ENCODE assay signal across 20 cellular contexts in the genomic region with DNA sequence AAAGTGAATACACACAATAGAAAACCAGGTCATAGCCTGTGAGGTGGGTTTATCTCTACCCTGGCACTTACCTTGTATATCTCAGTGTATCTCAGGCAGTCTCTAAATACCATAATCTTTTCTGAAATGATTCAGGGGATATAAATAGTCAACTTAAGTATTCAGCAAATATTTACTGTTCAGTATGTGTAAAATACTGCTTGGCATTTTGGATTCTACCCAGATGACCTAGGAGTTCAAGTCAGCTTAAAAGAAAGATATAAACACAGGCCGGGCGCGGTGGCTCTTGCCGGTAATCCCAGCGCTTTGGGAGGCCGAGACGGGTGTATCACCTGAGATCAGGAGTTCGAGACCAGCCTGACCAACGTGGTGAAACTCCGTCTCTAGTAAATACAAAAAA. TPM values are rescaled to one million over a fixed set of nuclear protein-coding genes. Genes with fewer than 3 reads are reported as not detected.
DNase-seq lines count a peak whose midpoint lies in the region; ATAC-seq and TF ChIP-seq lines count a peak whose summit lies in the region.
"Had no signal": no experiment of that assay in that cellular context is flagged by ENCODE, and none has a peak within 500 bp of the region (broad histone marks: within the 10 kb centered on the region; RNA-seq: fewer than 3 reads in every experiment).

No MANE protein-coding gene starts in this region.

- peaks cover 4 to 5% of the 10 kb centered on the region in 2 donors for H3K36me3 Mint-ChIP-seq in stimulated activated naive B cell treated with anti-CD40 and anti-IgM and Interleukin-4, amounts not matched to agents 10 μg/mL and 1 μg/mL and 100 μg/mL, for 72 hours

- H3K36me3 ChIP-seq in HCT116 (ENCODE audit: control insufficient read depth in 1 of 2, insufficient read depth in 2 of 2, low read length in 2 of 2) (no peaks in the 10 kb centered on the region), Panc1 (ENCODE audit: control insufficient read depth, insufficient read depth, low read length) (no peaks in the 10 kb centered on the region), gastroesophageal sphincter (no peaks in the 10 kb centered on the region), suprapubic skin (peaks cover 4% of the 10 kb centered on the region), Karpas-422 (ENCODE audit: insufficient read depth, low read length) (no peaks in the 10 kb centered on the region)
- H3K36me3 ChIP-seq: adrenal gland had no signal

- RAD21 ChIA-PET in HCT116 (lab: Charles Lee; ENCODE audit: low non-redundant PET in 1 of 2, low total read pairs in 2 of 2, uncharacterized antibody in 2 of 2, unreplicated experiment in 2 of 2) = no interaction called here

- H2AFZ ChIP-seq in HCT116 (ENCODE audit: low read depth, low read length, poor library complexity, severe bottlenecking) = no peak overlapping the region
- H2AFZ ChIP-seq in Karpas-422 (ENCODE audit: low read length) = no peak overlapping the region

- TF ChIP-seq EP300 in gastroesophageal sphincter (IDR thresholded peaks at IDR 0.05) (no peak), suprapubic skin (IDR thresholded peaks at IDR 0.05) (no peak)

- H3K9ac ChIP-seq in HCT116 (ENCODE audit: low read length) (no peak overlapping the region), Karpas-422 (ENCODE audit: low read length) (no peak overlapping the region)
- H3K9ac ChIP-seq: KMS-11 had no signal

- peaks cover 6% of the 10 kb centered on the region in 2 donors for H3K9me3 Mint-ChIP-seq in stimulated activated naive B cell treated with anti-CD40 and anti-IgM and Interleukin-4, amounts not matched to agents 10 μg/mL and 1 μg/mL and 100 μg/mL, for 72 hours
- H3K9me3 Mint-ChIP-seq: activated T-helper 1 cell treated with anti-CD3 and anti-CD28 coated beads, Interleukin-12 subunit alpha, Interleukin-12 subunit beta, Interleukin-2, Interleukin-4 antibody, amounts not matched to agents 30 ng/mL and 10 ng/mL and 1 ng/mL, durations not matched to agents 14 hours and 24 hours and 36 hours; stimulated activated naive CD8-positive, alpha-beta T cell treated with anti-CD3 and anti-CD28 coated beads, Interleukin-15, Interleukin-2, amounts not matched to agents 100 ng/mL and 50 ng/mL, for 24 hours had no signal

- H3K27me3 Mint-ChIP-seq in stimulated activated naive B cell treated with anti-CD40 and anti-IgM and Interleukin-4, amounts not matched to agents 10 μg/mL and 1 μg/mL and 100 μg/mL, for 72 hours = peaks cover 18 to 36% of the 10 kb centered on the region in 2 donors

- H3K27me3 ChIP-seq in HCT116 (ENCODE audit: insufficient read depth, low read length) (no peaks in the 10 kb centered on the region), Panc1 (ENCODE audit: control insufficient read depth, insufficient read depth, low read length) (no peaks in the 10 kb centered on the region), gastroesophageal sphincter (no peaks in the 10 kb centered on the region), suprapubic skin (no peaks in the 10 kb centered on the region), Karpas-422 (ENCODE audit: low read length) (no peaks in the 10 kb centered on the region)
- H3K27me3 ChIP-seq: adrenal gland had no signal

- POLR2A ChIA-PET in HCT116 (lab: Charles Lee) (no interaction called here), Panc1 (lab: Charles Lee) (interaction anchor here (0.6 kb wide), 1 partner anchor 66 kb away, joined by 11 read pairs; no protein-coding TSS in a partner anchor)

- intact Hi-C loops in HCT116 (cut with micrococcal nuclease) = loop anchor here (2.0 kb wide), 1 partner anchor 23 kb away; no protein-coding TSS in a partner anchor
- intact Hi-C loops in Panc1 (cut with micrococcal nuclease; ENCODE audit: unreplicated experiment) = no loop called here

- peak; percentile 15 for ATAC-seq in HCT116
- peak; percentile 70 for ATAC-seq in Panc1
- ATAC-seq in gastroesophageal sphincter = no peak
- no peak for ATAC-seq in HG02610 (IDR thresholded peaks at IDR 0.05; ENCODE audit: unreplicated experiment)
- no peak for ATAC-seq in stimulated activated naive B cell treated with anti-CD40 and anti-IgM and Interleukin-4, amounts not matched to agents 10 μg/mL and 1 μg/mL and 100 μg/mL, for 72 hours (replicated peaks)

- in situ Hi-C loops in Panc1 (cut with HindIII; ENCODE audit: low pct_unique_long_range_greater_than_20kb, low sequenced_read_pairs) = no loop called here

- H3K27ac ChIP-seq in HCT116 (ENCODE audit: low read depth, low read length) = no peak overlapping the region
- H3K27ac ChIP-seq in Panc1 (ENCODE audit: low read length) = no peak overlapping the region; the same call in 1 of the 2 replicates
- peak overlapping the region; percentile 7 to 83 (median 74) for H3K27ac ChIP-seq in gastroesophageal sphincter
- peak overlapping the region; percentile 14 for H3K27ac ChIP-seq in suprapubic skin
- no peak overlapping the region for H3K27ac ChIP-seq in Karpas-422 (ENCODE audit: low read length)
- H3K27ac ChIP-seq: adrenal gland, KMS-11 had no signal

- TF ChIP-seq CTCF in HCT116 (IDR thresholded peaks at IDR 0.05 in 2 of 3, conservative IDR thresholded peaks at IDR 0.05 in 1 of 3; ENCODE audit: borderline replicate concordance in 1 of 3, insufficient read depth in 1 of 3, low read depth in 2 of 3, low read length in 2 of 3) (no peak), Panc1 (IDR thresholded peaks at IDR 0.05) (no peak), gastroesophageal sphincter (IDR thresholded peaks at IDR 0.05) (no peak), suprapubic skin (IDR thresholded peaks at IDR 0.05) (no peak)

- H3K4me1 ChIP-seq in HCT116 (ENCODE audit: control insufficient read depth in 1 of 2, insufficient read depth in 2 of 2, low read length in 2 of 2) (peaks cover 31 to 35% of the 10 kb centered on the region in 2 experiments), Panc1 (ENCODE audit: control insufficient read depth, insufficient read depth, low read length) (peaks cover 35% of the 10 kb centered on the region), gastroesophageal sphincter (peaks cover 5 to 65% (median 32%) of the 10 kb centered on the region in 3 donors), suprapubic skin (peaks cover 49% of the 10 kb centered on the region), Karpas-422 (ENCODE audit: low read length) (no peaks in the 10 kb centered on the region)

- TF ChIP-seq RAD21 in HCT116 (IDR thresholded peaks at IDR 0.05; ENCODE audit: low read depth) = no peak

- H3K9me3 ChIP-seq in HCT116 (ENCODE audit: control insufficient read depth in 1 of 2, insufficient read depth in 1 of 2, low read depth in 1 of 2, low read length in 2 of 2) (no peaks in the 10 kb centered on the region), Panc1 (ENCODE audit: control insufficient read depth, insufficient read depth, low read depth, low read length) (no peaks in the 10 kb centered on the region), gastroesophageal sphincter (no peaks in the 10 kb centered on the region), suprapubic skin (no peaks in the 10 kb centered on the region), Karpas-422 (ENCODE audit: low read length) (no peaks in the 10 kb centered on the region)
- H3K9me3 ChIP-seq: adrenal gland had no signal

- H3K4me3 Mint-ChIP-seq in stimulated activated naive B cell treated with anti-CD40 and anti-IgM and Interleukin-4, amounts not matched to agents 10 μg/mL and 1 μg/mL and 100 μg/mL, for 72 hours = no peak overlapping the region
- H3K4me3 Mint-ChIP-seq: activated CD4-positive, alpha-beta memory T cell treated with anti-CD3 and anti-CD28 coated beads, Interleukin-2, amount 10 ng/mL, durations not matched to agents 7 days and 5 days; activated T-helper 1 cell treated with anti-CD3 and anti-CD28 coated beads, Interleukin-12 subunit alpha, Interleukin-12 subunit beta, Interleukin-2, Interleukin-4 antibody, amounts not matched to agents 30 ng/mL and 10 ng/mL and 1 ng/mL, durations not matched to agents 14 hours and 24 hours and 36 hours; stimulated activated naive CD8-positive, alpha-beta T cell treated with anti-CD3 and anti-CD28 coated beads, Interleukin-15, Interleukin-2, amounts not matched to agents 100 ng/mL and 50 ng/mL, for 24 hours had no signal

- no peaks in the 10 kb centered on the region for H3K9me2 ChIP-seq in HCT116 (ENCODE audit: insufficient read depth)
- no peaks in the 10 kb centered on the region for H3K9me2 ChIP-seq in Karpas-422 (replicated peaks; ENCODE audit: insufficient read depth, low read length)

- H3K4me2 ChIP-seq in HCT116 (ENCODE audit: low read length) (peak overlapping the region; percentile 84), Karpas-422 (ENCODE audit: low read depth, low read length, poor library complexity, severe bottlenecking) (no peak overlapping the region)
- H3K4me2 ChIP-seq: KMS-11 had no signal

- H4K20me1 ChIP-seq in HCT116 (ENCODE audit: insufficient read depth) (no peaks in the 10 kb centered on the region), Karpas-422 (ENCODE audit: insufficient read depth, low read depth, low read length) (no peaks in the 10 kb centered on the region)

- 0 out of 4 replicates have a peak overlapping the region, but pooled peaks of 1 of the 2 experiments have one; percentile 27 for H3K4me3 ChIP-seq in HCT116 (replicated peaks in 1 of 2; ENCODE audit: low read depth in 1 of 2, low read length in 2 of 2)
- H3K4me3 ChIP-seq in Panc1 (ENCODE audit: low read depth in 2 of 2, low read length in 2 of 2) = no peak overlapping the region
- H3K4me3 ChIP-seq in gastroesophageal sphincter = no peak overlapping the region
- H3K4me3 ChIP-seq in suprapubic skin = no peak overlapping the region
- no peak overlapping the region for H3K4me3 ChIP-seq in Karpas-422 (ENCODE audit: low read length)
- H3K4me3 ChIP-seq: adrenal gland, coronary artery had no signal

- H3K27ac Mint-ChIP-seq in stimulated activated naive B cell treated with anti-CD40 and anti-IgM and Interleukin-4, amounts not matched to agents 10 μg/mL and 1 μg/mL and 100 μg/mL, for 72 hours = no peak overlapping the region
- H3K27ac Mint-ChIP-seq: activated CD4-positive, alpha-beta memory T cell treated with anti-CD3 and anti-CD28 coated beads, Interleukin-2, amount 10 ng/mL, durations not matched to agents 7 days and 5 days had no signal

- CTCF ChIA-PET in HCT116 (lab: Charles Lee) (no interaction called here), Panc1 (lab: Charles Lee) (interaction anchor here (1.0 kb wide), 1 partner anchor 9 kb away, joined by 6 read pairs; no protein-coding TSS in a partner anchor)

- DNase-seq in HCT116 (ENCODE audit: low read depth, low spot score) = no peak
- DNase-seq in Panc1 (ENCODE audit: low read depth, low spot score) = peak; percentile 63
- no peak for DNase-seq in suprapubic skin (ENCODE audit: low spot score in 2 of 2)
- DNase-seq in Karpas-422 = no peak
- DNase-seq in stimulated activated naive B cell treated with anti-CD40 and anti-IgM and Interleukin-4, amounts not matched to agents 10 μg/mL and 1 μg/mL and 100 μg/mL, for 72 hours = no peak
- DNase-seq: activated CD4-positive, alpha-beta memory T cell treated with anti-CD3 and anti-CD28 coated beads, Interleukin-2, amount 10 ng/mL, durations not matched to agents 7 days and 5 days; C1 segment of cervical spinal cord; DND-41; hippocampal formation; left cardiac atrium; NCI-H1436; posterior cingulate gyrus; stimulated activated CD4-positive, alpha-beta T cell treated with anti-CD3 and anti-CD28 coated beads, Interleukin-12 subunit alpha, Interleukin-12 subunit beta, amount 100 ng/mL, for 4 hours had no signal

- 19 to 40% methylated on average over 3 to 10 of the region's 10 CpGs for WGBS in gastroesophageal sphincter (ENCODE audit: low coverage in 1 of 2), 2 donors
- WGBS in suprapubic skin = 88% methylated on average over 10 of the region's 10 CpGs

- BruUV-seq in HCT116 (replicated peaks; lab: Mats Ljungman, UMichigan) (no TSS peak), Panc1 (replicated peaks; lab: Mats Ljungman, UMichigan) (no TSS peak)

- peaks cover 7% of the 10 kb centered on the region in 2 donors for H3K4me1 Mint-ChIP-seq in stimulated activated naive B cell treated with anti-CD40 and anti-IgM and Interleukin-4, amounts not matched to agents 10 μg/mL and 1 μg/mL and 100 μg/mL, for 72 hours

- TF ChIP-seq POLR2A in HCT116 (IDR thresholded peaks at IDR 0.05; ENCODE audit: borderline replicate concordance, extremely low read depth, insufficient read depth, insufficient read length) (no peak), gastroesophageal sphincter (IDR thresholded peaks at IDR 0.05) (no peak), suprapubic skin (IDR thresholded peaks at IDR 0.05) (no peak)

- H3K79me2 ChIP-seq in HCT116 (ENCODE audit: insufficient read depth, low read length) (no peaks in the 10 kb centered on the region), Karpas-422 (ENCODE audit: low read length) (no peaks in the 10 kb centered on the region)

RNA-seq across cellular contexts. Expression of gene GRHL1, which starts 23.8 kb away (rescaled TPM):
- total RNA-seq in HCT116 (2021; ENCODE audit: unreplicated experiment) (8.5 TPM), Panc1 (2021; ENCODE audit: unreplicated experiment) (4.7 TPM), gastroesophageal sphincter (1 to 10 TPM; 1.3 to 6.1 (median 2.3) TPM), suprapubic skin (100 to 1,000 TPM; 112 to 233 (median 121) TPM)
- 6.0 and 6.3 TPM in 2 replicates for polyA plus RNA-seq in HCT116 (2012)
- 4.9 TPM for polyA plus RNA-seq in Panc1 (2012; ENCODE audit: insufficient read length)
- total RNA-seq in Karpas-422 (2014; rRNA removed; shearing (Covaris generic); ENCODE audit: low replicate concordance) = 1.3 TPM in 1 of 2 replicates, not detected in the other

Comparison
In these comparisons a context has a peak if more than half of its experiments do, and no peak if none do; other contexts are left out.
1. ATAC-seq: peak in HCT116 (single experiment) and Panc1 (single experiment); none in gastroesophageal sphincter (single experiment), HG02610 (single experiment) and stimulated activated naive B cell treated with anti-CD40 and anti-IgM and Interleukin-4, amounts not matched to agents 10 μg/mL and 1 μg/mL and 100 μg/mL, for 72 hours (0 of 2).
2. H3K27ac ChIP-seq: peak in gastroesophageal sphincter (4 of 4) and suprapubic skin (single experiment); none in HCT116 (single experiment), Panc1 (single experiment) and Karpas-422 (single experiment).
3. RNA of gene GRHL1, which starts 23.8 kb away (total RNA-seq): 112 to 233 TPM in suprapubic skin; 8.5 TPM in HCT116 (single experiment), 4.7 TPM in Panc1 (single experiment), 1.3 to 6.1 TPM in gastroesophageal sphincter and 1.3 TPM in Karpas-422; every median in the first group is over 10 times any median in the second.